ENCODE assay signal across 24 cellular contexts in the genomic region with DNA sequence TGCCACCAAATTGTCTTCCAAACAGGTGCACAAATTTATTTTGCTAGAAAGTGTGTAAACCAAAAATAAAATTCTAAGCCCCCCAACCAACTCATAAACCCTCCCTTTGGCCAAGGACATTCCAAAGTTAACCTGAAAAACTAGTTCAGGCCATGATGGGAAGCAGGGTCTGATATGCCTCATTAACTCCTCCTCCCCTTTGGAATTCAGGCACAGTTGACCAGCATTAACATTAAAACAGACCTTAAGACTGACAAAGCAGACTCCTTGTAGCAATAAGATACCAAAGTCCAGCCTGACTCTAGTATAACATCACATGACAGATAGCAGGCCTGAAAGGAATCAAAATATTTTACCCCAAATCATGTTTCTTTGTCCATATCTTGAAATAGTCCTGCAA. TPM values are rescaled to one million over a fixed set of nuclear protein-coding genes. Genes with fewer than 3 reads are reported as not detected.
"Had no signal": no experiment of that assay in that cellular context is flagged by ENCODE, and none has a peak within 500 bp of the region (broad histone marks: within the 10 kb centered on the region; RNA-seq: fewer than 3 reads in every experiment).

No MANE protein-coding gene starts in this region.

- H3K4me1 ChIP-seq: pancreas, uterus had no signal

- H3K27ac Mint-ChIP-seq: activated B cell treated with CpG ODN at 0.5 μM for 24 hours; activated CD4-positive, alpha-beta memory T cell treated with anti-CD3 and anti-CD28 coated beads, Interleukin-2, amount 10 ng/mL, durations not matched to agents 7 days and 5 days; activated naive CD4-positive, alpha-beta T cell treated with anti-CD3 and anti-CD28 coated beads, Interleukin-2, amount 10 ng/mL, durations not matched to agents 7 days and 5 days; activated T-cell treated with anti-CD3 and anti-CD28 coated beads, Interleukin-2, amount 50 U/mL, for 72 hours; natural killer cell treated with Interleukin-12 subunit alpha and Interleukin-12 subunit beta and Interleukin-15 and Interleukin-18, amount 100 ng/mL, for 72 hours; stimulated activated naive B cell treated with anti-CD40 and anti-IgM and Interleukin-4, amounts not matched to agents 10 μg/mL and 1 μg/mL and 100 μg/mL, for 72 hours had no signal

- H3K9me3 Mint-ChIP-seq: activated B cell treated with CpG ODN at 0.5 μM for 24 hours; activated CD4-positive, alpha-beta memory T cell treated with anti-CD3 and anti-CD28 coated beads, Interleukin-2, amount 10 ng/mL, durations not matched to agents 7 days and 5 days; activated naive CD4-positive, alpha-beta T cell treated with anti-CD3 and anti-CD28 coated beads, Interleukin-2, amount 10 ng/mL, durations not matched to agents 7 days and 5 days; activated T-cell treated with anti-CD3 and anti-CD28 coated beads, Interleukin-2, amount 50 U/mL, for 72 hours; natural killer cell treated with Interleukin-12 subunit alpha and Interleukin-12 subunit beta and Interleukin-15 and Interleukin-18, amount 100 ng/mL, for 72 hours had no signal

- H3K4me3 ChIP-seq: coronary artery, heart left ventricle, pancreas, right lobe of liver, skin epidermis, uterus had no signal

- H3K9me3 ChIP-seq: heart left ventricle, pancreas, right lobe of liver, uterus had no signal

- H3K27ac ChIP-seq: coronary artery, epithelial cell of prostate, heart left ventricle, pancreas, right lobe of liver, skin epidermis, uterus had no signal

- H3K4me1 Mint-ChIP-seq: activated B cell treated with CpG ODN at 0.5 μM for 24 hours; activated CD4-positive, alpha-beta memory T cell treated with anti-CD3 and anti-CD28 coated beads, Interleukin-2, amount 10 ng/mL, durations not matched to agents 7 days and 5 days; activated naive CD4-positive, alpha-beta T cell treated with anti-CD3 and anti-CD28 coated beads, Interleukin-2, amount 10 ng/mL, durations not matched to agents 7 days and 5 days; stimulated activated naive B cell treated with anti-CD40 and anti-IgM and Interleukin-4, amounts not matched to agents 10 μg/mL and 1 μg/mL and 100 μg/mL, for 72 hours had no signal

- H3K27me3 ChIP-seq: heart left ventricle, pancreas, right lobe of liver, uterus had no signal

- H3K4me3 Mint-ChIP-seq: activated B cell treated with CpG ODN at 0.5 μM for 24 hours; activated CD4-positive, alpha-beta memory T cell treated with anti-CD3 and anti-CD28 coated beads, Interleukin-2, amount 10 ng/mL, durations not matched to agents 7 days and 5 days; activated naive CD4-positive, alpha-beta T cell treated with anti-CD3 and anti-CD28 coated beads, Interleukin-2, amount 10 ng/mL, durations not matched to agents 7 days and 5 days; activated T-cell treated with anti-CD3 and anti-CD28 coated beads, Interleukin-2, amount 50 U/mL, for 72 hours; natural killer cell treated with Interleukin-12 subunit alpha and Interleukin-12 subunit beta and Interleukin-15 and Interleukin-18, amount 100 ng/mL, for 72 hours; stimulated activated naive B cell treated with anti-CD40 and anti-IgM and Interleukin-4, amounts not matched to agents 10 μg/mL and 1 μg/mL and 100 μg/mL, for 72 hours had no signal

- DNase-seq: activated B cell treated with CpG ODN at 0.5 μM for 24 hours; activated CD4-positive, alpha-beta memory T cell treated with anti-CD3 and anti-CD28 coated beads, Interleukin-2, amount 10 ng/mL, durations not matched to agents 7 days and 5 days; activated CD4-positive, alpha-beta T cell treated with anti-CD3 and anti-CD28 coated beads for 4 hours; activated effector memory CD4-positive, alpha-beta T cell treated with Interleukin-2 at 50 U/mL for 16 hours; activated naive CD4-positive, alpha-beta T cell treated with anti-CD3 and anti-CD28 coated beads, Interleukin-2, amount 10 ng/mL, durations not matched to agents 7 days and 5 days; activated T-cell treated with anti-CD3 and anti-CD28 coated beads, Interleukin-2, amount 50 U/mL, for 72 hours; amygdala; cerebellar nuclear complex; heart left ventricle; left ventricle myocardium superior; mammary epithelial cell; pancreas; right lobe of liver; stimulated activated CD4-positive, alpha-beta T cell treated with anti-CD3 and anti-CD28 coated beads, Interleukin-2, amount 100 ng/mL, for 48 hours; stimulated activated CD8-positive, alpha-beta memory T cell treated with anti-CD3 and anti-CD28 coated beads, Interleukin-4, amount 100 ng/mL, for 48 hours; stimulated activated naive B cell treated with anti-CD40 and anti-IgM and Interleukin-4, amounts not matched to agents 10 μg/mL and 1 μg/mL and 100 μg/mL, for 72 hours; T-helper 9 cell; trophoblast cell; uterus had no signal

- ATAC-seq: activated T-cell treated with anti-CD3 and anti-CD28 coated beads, Interleukin-2, amount 50 U/mL, for 72 hours; heart left ventricle; left ventricle myocardium superior; natural killer cell treated with Interleukin-12 subunit alpha and Interleukin-12 subunit beta and Interleukin-15 and Interleukin-18, amount 100 ng/mL, for 72 hours; pancreas; right lobe of liver; stimulated activated naive B cell treated with anti-CD40 and anti-IgM and Interleukin-4, amounts not matched to agents 10 μg/mL and 1 μg/mL and 100 μg/mL, for 72 hours had no signal

- H3K36me3 ChIP-seq: heart left ventricle, pancreas, right lobe of liver, uterus had no signal

- H3K36me3 Mint-ChIP-seq: activated naive CD4-positive, alpha-beta T cell treated with anti-CD3 and anti-CD28 coated beads, Interleukin-2, amount 10 ng/mL, durations not matched to agents 7 days and 5 days; natural killer cell treated with Interleukin-12 subunit alpha and Interleukin-12 subunit beta and Interleukin-15 and Interleukin-18, amount 100 ng/mL, for 72 hours; stimulated activated naive B cell treated with anti-CD40 and anti-IgM and Interleukin-4, amounts not matched to agents 10 μg/mL and 1 μg/mL and 100 μg/mL, for 72 hours had no signal

RNA-seq across cellular contexts. Expression of gene NEK5, which starts 19.8 kb away (rescaled TPM):
- total RNA-seq: activated B cell treated with CpG ODN at 0.5 μM for 24 hours; activated CD4-positive, alpha-beta memory T cell treated with anti-CD3 and anti-CD28 coated beads, Interleukin-2, amount 10 ng/mL, durations not matched to agents 7 days and 5 days; natural killer cell treated with Interleukin-12 subunit alpha and Interleukin-12 subunit beta and Interleukin-15 and Interleukin-18, amount 100 ng/mL, for 72 hours; T-helper 1 cell treated with Interleukin-12 subunit alpha and Interleukin-12 subunit beta and Interleukin-4 antibody, amounts not matched to agents 30 ng/mL and 1 ng/mL, for 36 hours had no signal
